ENCODE assay signal across 9 cellular contexts in the genomic region with DNA sequence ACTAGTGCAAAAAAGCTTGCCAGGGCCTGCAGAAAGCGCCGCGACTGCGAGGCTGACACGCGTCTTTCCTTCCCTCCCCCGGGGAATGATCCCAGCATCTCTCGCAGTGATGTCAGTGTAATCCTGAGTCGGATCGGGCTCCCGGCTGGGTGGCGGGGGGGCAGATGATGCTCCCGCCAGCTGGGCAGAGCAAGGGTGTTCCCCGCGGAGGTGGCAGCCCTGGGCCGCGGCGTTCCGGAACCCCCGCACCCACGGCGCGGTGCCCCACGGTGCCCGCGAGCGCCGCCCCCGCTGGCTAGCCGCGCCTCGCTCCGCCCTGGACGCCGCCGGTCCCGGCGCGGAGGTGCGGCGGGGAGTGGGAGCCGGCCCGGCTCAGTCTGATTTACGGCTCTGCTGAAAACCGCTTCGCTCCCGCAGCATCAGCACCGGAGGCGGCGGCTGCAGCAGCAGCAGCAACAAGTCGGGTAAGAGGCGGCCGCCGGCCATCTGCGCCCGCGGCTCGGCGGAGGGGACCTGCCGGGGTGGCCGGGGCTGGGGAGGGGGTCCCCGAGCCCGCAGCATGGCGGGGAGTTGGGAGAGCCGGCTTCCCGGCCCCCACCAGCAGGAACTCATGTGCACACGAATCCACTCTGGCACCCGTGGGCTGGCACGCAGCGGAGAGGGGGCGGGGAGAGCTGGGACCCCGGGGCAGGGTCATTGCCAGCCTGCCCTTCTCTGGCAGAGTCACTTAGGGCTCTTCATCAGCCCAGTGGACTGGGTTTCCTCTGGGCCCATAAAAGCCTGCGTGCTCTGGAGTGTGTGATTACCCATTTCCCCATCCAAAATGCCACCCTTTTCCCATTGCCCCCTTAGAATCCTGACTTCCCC. TPM values are rescaled to one million over a fixed set of nuclear protein-coding genes. Genes with fewer than 3 reads are reported as not detected.
DNase-seq lines count a peak whose midpoint lies in the region; ATAC-seq and TF ChIP-seq lines count a peak whose summit lies in the region.
"Had no signal": no experiment of that assay in that cellular context is flagged by ENCODE, and none has a peak within 500 bp of the region (broad histone marks: within the 10 kb centered on the region; RNA-seq: fewer than 3 reads in every experiment).

A gene with protein sequence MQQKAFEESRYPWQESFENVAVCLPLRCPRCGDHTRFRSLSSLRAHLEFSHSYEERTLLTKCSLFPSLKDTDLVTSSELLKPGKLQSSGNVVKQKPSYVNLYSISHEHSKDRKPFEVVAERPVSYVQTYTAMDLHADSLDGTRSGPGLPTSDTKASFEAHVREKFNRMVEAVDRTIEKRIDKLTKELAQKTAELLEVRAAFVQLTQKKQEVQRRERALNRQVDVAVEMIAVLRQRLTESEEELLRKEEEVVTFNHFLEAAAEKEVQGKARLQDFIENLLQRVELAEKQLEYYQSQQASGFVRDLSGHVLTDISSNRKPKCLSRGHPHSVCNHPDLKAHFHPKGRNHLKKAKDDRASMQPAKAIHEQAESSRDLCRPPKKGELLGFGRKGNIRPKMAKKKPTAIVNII (plus strand): TSS at position 375 of the 867 bp plus-strand sequence. CDS start 1,825 bp downstream, outside the sequence.

- TF ChIP-seq POLR2A in prostate gland (IDR thresholded peaks at IDR 0.05): no peak

- H3K27ac ChIP-seq in SJCRH30 (no peak within 1 kb of the TSS), right cardiac atrium (ENCODE audit: low read length) (no peak within 1 kb of the TSS), prostate gland (peak within 1 kb of the TSS; percentile 31 to 48)

- H3K36me3 ChIP-seq in SJCRH30 (no peaks in the 10 kb centered on the region), prostate gland (no peaks in the 10 kb centered on the region)

- H3K4me1 ChIP-seq in SJCRH30: no peaks in the 10 kb centered on the region
- H3K4me1 ChIP-seq in right cardiac atrium (ENCODE audit: control insufficient read depth, insufficient read depth, low read length): no peaks in the 10 kb centered on the region
- H3K4me1 ChIP-seq in prostate gland (replicated peaks): no peaks in the 10 kb centered on the region

- 1% methylated on average over 73 of the region's 73 CpGs for WGBS in right cardiac atrium
- WGBS in prostate gland: 1% methylated on average over 52 of the region's 73 CpGs

- peak within 1 kb of the TSS; percentile 63 for H3K4me3 ChIP-seq in SJCRH30
- H3K4me3 ChIP-seq in right cardiac atrium (ENCODE audit: low read length): peak within 1 kb of the TSS; percentile 76
- peak within 1 kb of the TSS; percentile 44 to 47 for H3K4me3 ChIP-seq in prostate gland

- H3K27me3 ChIP-seq in SJCRH30: no peaks in the 10 kb centered on the region
- H3K27me3 ChIP-seq in right cardiac atrium (ENCODE audit: control insufficient read depth, insufficient read depth): no peaks in the 10 kb centered on the region
- H3K27me3 ChIP-seq in prostate gland (replicated peaks; ENCODE audit: insufficient read depth): no peaks in the 10 kb centered on the region

- intact Hi-C loops in right cardiac atrium (cut with DNase I): no loop called here
- intact Hi-C loops in prostate gland (cut with DNase I): loop anchor here (10.0 kb wide), 1 partner anchor 339 kb away; no protein-coding TSS in a partner anchor

- H3K9me3 ChIP-seq in SJCRH30 (replicated peaks) (no peaks in the 10 kb centered on the region), right cardiac atrium (ENCODE audit: control insufficient read depth, low read length) (no peaks in the 10 kb centered on the region), prostate gland (no peaks in the 10 kb centered on the region)

- no peak for TF ChIP-seq CTCF in prostate gland (IDR thresholded peaks at IDR 0.05)

- DNase-seq in NCI-H2171 (lab: John Stamatoyannopoulos, UW): peak; percentile 5
- DNase-seq in NCI-H2171 treated with DMSO at 0.1 percent for 48 hours (lab: John Stamatoyannopoulos, UW): no peak
- DNase-seq in SJCRH30: peak; percentile 40 to 46
- peak; percentile 34 for DNase-seq in amniotic epithelial cell (ENCODE audit: low read depth)
- peak; percentile 22 to 68 (median 67) for DNase-seq in right cardiac atrium
- DNase-seq in prostate gland (ENCODE audit: low spot score): no peak
- no peak for DNase-seq in cerebellar nuclear complex (lab: John Stamatoyannopoulos, UW)
- DNase-seq: DND-41 had no signal

- peak; percentile 90 to 92 for ATAC-seq in right cardiac atrium
- no peak for ATAC-seq in GM19455 (IDR thresholded peaks at IDR 0.05; ENCODE audit: unreplicated experiment)

RNA-seq across cellular contexts. Expression of the gene that starts here (rescaled TPM):
- 0.89 and 1.2 TPM in 2 replicates for total RNA-seq in SJCRH30 (2014; rRNA removed; shearing (Covaris generic))
- total RNA-seq in right cardiac atrium (1 to 10 TPM; 1.7 to 4.1 (median 3.4) TPM), prostate gland (1 to 10 TPM in 1 of 2 donors, under 1 TPM in 1; 0.55 to 3.5 TPM)
- 0.86 TPM for polyA plus RNA-seq in right cardiac atrium

Comparison
In these comparisons a context has a peak if more than half of its experiments do, and no peak if none do; other contexts are left out.
1. DNase-seq: peak in NCI-H2171 (single experiment), SJCRH30 (2 of 2), amniotic epithelial cell (single experiment) and right cardiac atrium (3 of 3); none in NCI-H2171 treated with DMSO at 0.1 percent for 48 hours (single experiment), prostate gland (single experiment) and cerebellar nuclear complex (0 of 2).
2. H3K27ac ChIP-seq: peak in prostate gland (2 of 2); none in SJCRH30 (single experiment) and right cardiac atrium (single experiment).
3. Peak in every context shown above with its lines, with median percentiles within 50 percentile points of each other: H3K4me3 ChIP-seq.